Comparison of ENCODE assay signal across 16 cellular contexts in the genomic region with DNA sequence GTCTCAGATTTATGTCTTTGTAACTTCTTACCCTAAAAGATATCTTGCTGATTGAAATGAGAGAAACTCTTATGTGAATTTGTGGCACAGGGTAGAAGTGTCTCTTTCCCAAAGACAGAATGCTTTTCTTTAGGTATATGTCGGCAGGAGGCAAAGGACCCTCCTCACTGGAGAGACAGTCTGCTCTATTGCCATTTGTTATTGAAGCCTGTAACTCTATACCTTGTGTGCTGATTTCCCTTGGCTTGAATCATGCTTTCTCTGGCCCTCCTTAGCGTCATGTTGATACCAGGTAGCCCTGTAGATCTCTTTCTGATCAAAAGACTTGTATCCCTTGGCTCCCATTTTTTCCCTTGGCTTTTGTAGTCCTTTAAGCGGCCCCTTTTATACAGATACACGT.
DNase-seq lines count a peak whose midpoint lies in the region; ATAC-seq and TF ChIP-seq lines count a peak whose summit lies in the region.
"Had no signal": no experiment of that assay in that cellular context is flagged by ENCODE, and none has a peak within 500 bp of the region (broad histone marks: within the 10 kb centered on the region; RNA-seq: fewer than 3 reads in every experiment).

No MANE protein-coding gene starts in this region.

- H3K4ac ChIP-seq in H9 (ENCODE audit: low read depth, low read length), result no peak overlapping the region
- H3K4ac ChIP-seq in neuronal stem cell (ENCODE audit: low read length), result no peak overlapping the region

- no peaks in the 10 kb centered on the region for H3K36me3 Mint-ChIP-seq in H9 (ENCODE audit: insufficient read depth in 1 of 3, low read depth in 3 of 3)

- H3K4me1 Mint-ChIP-seq in H9, result peaks cover 5 to 6% of the 10 kb centered on the region in 2 experiments
- H3K4me1 Mint-ChIP-seq: B cell had no signal

- no peak for DNase-seq in H9
- peak; percentile 7 for DNase-seq in SK-N-DZ (ENCODE audit: low spot score)
- peak; percentile 8 for DNase-seq in iPS-NIHi11 (ENCODE audit: low spot score)
- no peak for DNase-seq in neuronal stem cell (ENCODE audit: low spot score)
- DNase-seq in NCI-H2029 treated with DMSO at 0.1 percent for 48 hours (lab: John Stamatoyannopoulos, UW), result no peak
- no peak for DNase-seq in GM10248 (ENCODE audit: extremely low spot score)
- DNase-seq: C1 segment of cervical spinal cord; CD4-positive, alpha-beta T cell; COR-L47; DMS153; DMS79 treated with DMSO at 0.1 percent for 48 hours; EL; H7 had no signal

- no peaks in the 10 kb centered on the region for H3K23me2 ChIP-seq in H9 (ENCODE audit: insufficient read length, low read depth, low read length, poor library complexity, severe bottlenecking)

- H3K4me3 Mint-ChIP-seq in H9, result no peak overlapping the region
- H3K4me3 Mint-ChIP-seq: B cell; CD4-positive, alpha-beta T cell had no signal

- H4K8ac ChIP-seq in H9 (replicated peaks; ENCODE audit: insufficient read length, low read depth, low read length), result no peak overlapping the region
- no peak overlapping the region for H4K8ac ChIP-seq in neuronal stem cell (ENCODE audit: low read depth, low read length)

- H3K27ac ChIP-seq in H9 (ENCODE audit: insufficient read length, low read depth, low read length) (no peak overlapping the region), neuronal stem cell (replicated peaks; ENCODE audit: low read length) (no peak overlapping the region)

- H2AFZ ChIP-seq in H9 (ENCODE audit: low read length), result no peak overlapping the region
- peak overlapping the region; percentile 7 for H2AFZ ChIP-seq in neuronal stem cell (ENCODE audit: low read length)

- no peak for TF ChIP-seq CTCF in H9 (conservative IDR thresholded peaks at IDR 0.05)
- TF ChIP-seq CTCF in GM10248 (IDR thresholded peaks at IDR 0.05; ENCODE audit: control extremely low read depth, extremely low read depth, low read depth, missing control alignments), result no peak

- WGBS in H9 (ENCODE audit: extremely low coverage, insufficient read length, low lambda C conversion rate), result no CpG with 5 or more reads among the region's 4 CpGs
- WGBS in neuronal stem cell (ENCODE audit: extremely low coverage in 2 of 2, insufficient read length in 2 of 2, insufficient replicate concordance in 1 of 2), 2 donors, result no CpG with 5 or more reads among the region's 4 CpGs

- CTCF ChIA-PET in GM10248 (lab: Yijun Ruan, JAX), result interaction anchor here (0.7 to 1.2 kb wide), 3 partner anchors 9 to 24 kb away, joined by 3 to 4 read pairs (median 3); no protein-coding TSS in a partner anchor

- H2AK5ac ChIP-seq in H9 (ENCODE audit: insufficient read length, low read length) (no peak overlapping the region), neuronal stem cell (ENCODE audit: low read depth, low read length) (no peak overlapping the region)

- no peaks in the 10 kb centered on the region for H3K27me3 ChIP-seq in H9 (ENCODE audit: insufficient read depth, low read length)
- H3K27me3 ChIP-seq in neuronal stem cell (ENCODE audit: control insufficient read depth in 3 of 3, insufficient read depth in 3 of 3, low read depth in 1 of 3, low read length in 3 of 3), result no peaks in the 10 kb centered on the region

- H3K4me1 ChIP-seq in H9 (ENCODE audit: insufficient read depth, low read length) (no peaks in the 10 kb centered on the region), neuronal stem cell (ENCODE audit: control insufficient read depth in 2 of 2, insufficient read depth in 1 of 2, low read depth in 1 of 2, low read length in 2 of 2) (no peaks in the 10 kb centered on the region)

- H3T11ph ChIP-seq in H9 (ENCODE audit: low read length), result no peak overlapping the region

- H3K79me1 ChIP-seq in H9 (ENCODE audit: insufficient read depth, low read depth, low read length, poor library complexity, severe bottlenecking), result no peaks in the 10 kb centered on the region
- H3K79me1 ChIP-seq in neuronal stem cell (ENCODE audit: low read depth, low read length), result no peaks in the 10 kb centered on the region

- no peak overlapping the region for H2BK20ac ChIP-seq in H9 (ENCODE audit: low read depth, low read length, poor library complexity, severe bottlenecking)

- no peak overlapping the region for H3K56ac ChIP-seq in H9 (ENCODE audit: insufficient read length, low read depth, low read length)

- no peaks in the 10 kb centered on the region for H3K79me2 ChIP-seq in H9 (ENCODE audit: insufficient read depth, low read length)

- H2BK120ac ChIP-seq in H9 (ENCODE audit: low read depth, low read length, poor library complexity, severe bottlenecking), result no peak overlapping the region
- H2BK120ac ChIP-seq in neuronal stem cell (ENCODE audit: low read depth, low read length), result no peak overlapping the region

- H3K4me3 ChIP-seq in neuronal stem cell (ENCODE audit: low read length in 2 of 2), result no peak overlapping the region

- H3K18ac ChIP-seq in H9 (ENCODE audit: insufficient read length, low read depth, low read length) (no peak overlapping the region), neuronal stem cell (ENCODE audit: low read length) (no peak overlapping the region)

- H3K23ac ChIP-seq in H9 (ENCODE audit: insufficient read length, low read depth, low read length) (no peak overlapping the region), neuronal stem cell (ENCODE audit: low read depth, low read length, poor library complexity) (no peak overlapping the region)

- H4K20me1 ChIP-seq in H9 (ENCODE audit: control insufficient read depth, insufficient read depth, insufficient read length), result no peaks in the 10 kb centered on the region

- H2BK15ac ChIP-seq in H9 (ENCODE audit: low read depth, low read length), result no peak overlapping the region
- H2BK15ac ChIP-seq in neuronal stem cell (ENCODE audit: low read length), result no peak overlapping the region

- H3K27ac Mint-ChIP-seq in H9, result peak overlapping the region in 2 of 3 experiments; percentile 4 to 46; a peak in 2 of 7 replicates
- H3K27ac Mint-ChIP-seq: B cell; CD4-positive, alpha-beta T cell had no signal

- no peak overlapping the region for H4K91ac ChIP-seq in H9 (ENCODE audit: insufficient read length, low read depth, low read length)
- H4K91ac ChIP-seq in neuronal stem cell (ENCODE audit: low read depth, low read length, poor library complexity), result no peak overlapping the region

- no peaks in the 10 kb centered on the region for H3K36me3 ChIP-seq in neuronal stem cell (replicated peaks in 1 of 2; ENCODE audit: control insufficient read depth in 2 of 2, insufficient read depth in 2 of 2, low read length in 2 of 2)

- no peak overlapping the region for H4K5ac ChIP-seq in H9 (ENCODE audit: insufficient read length, low read depth, low read length)

- no peak overlapping the region for H3K9ac ChIP-seq in H9 (ENCODE audit: extremely low read depth, insufficient read length, low read length)
- H3K9ac ChIP-seq in neuronal stem cell (ENCODE audit: low read depth, low read length, poor library complexity), result no peak overlapping the region

- H3K9me3 ChIP-seq in H9 (ENCODE audit: control insufficient read depth, low read depth, low read length) (no peaks in the 10 kb centered on the region), neuronal stem cell (replicated peaks in 1 of 2; ENCODE audit: control insufficient read depth in 2 of 2, insufficient read depth in 1 of 2, low read depth in 1 of 2, low read length in 2 of 2) (no peaks in the 10 kb centered on the region)

- H3K4me2 ChIP-seq in H9 (ENCODE audit: insufficient read depth, insufficient read length, low read length) (no peak overlapping the region), neuronal stem cell (ENCODE audit: insufficient read depth, low read length, poor library complexity, severe bottlenecking) (no peak overlapping the region)

- POLR2A ChIA-PET in GM10248 (lab: Yijun Ruan, JAX), result no interaction called here

- H3K9me3 Mint-ChIP-seq in H9, result peaks cover 0 to 4% of the 10 kb centered on the region in 2 experiments; a peak in 1 of 5 replicates

- no peaks in the 10 kb centered on the region for H3K27me3 Mint-ChIP-seq in H9 (ENCODE audit: low read depth)
- H3K27me3 Mint-ChIP-seq: B cell; CD4-positive, alpha-beta T cell had no signal

- no peak overlapping the region for H3K14ac ChIP-seq in H9 (ENCODE audit: insufficient read depth, low read length)
- no peak overlapping the region for H3K14ac ChIP-seq in neuronal stem cell (ENCODE audit: low read length)

- H2BK12ac ChIP-seq in H9 (ENCODE audit: insufficient read length, low read depth, low read length) (no peak overlapping the region), neuronal stem cell (ENCODE audit: low read length) (no peak overlapping the region)

- ATAC-seq in HG02759 (IDR thresholded peaks at IDR 0.05; ENCODE audit: unreplicated experiment), result no peak
- ATAC-seq: HepG2 had no signal

- H2BK5ac ChIP-seq in H9 (ENCODE audit: insufficient read length, low read length) (no peak overlapping the region), neuronal stem cell (ENCODE audit: low read length) (no peak overlapping the region)

Comparison
In these comparisons a context has a peak if more than half of its experiments do, and no peak if none do; other contexts are left out.
1. DNase-seq: peak in SK-N-DZ (single experiment) and iPS-NIHi11 (single experiment); none in H9 (single experiment), neuronal stem cell (single experiment), NCI-H2029 treated with DMSO at 0.1 percent for 48 hours (single experiment) and GM10248 (single experiment).